Comparison of ENCODE assay signal across 19 cellular contexts in genomic region chr21:21187579-21187978, GRCh38.
DNase-seq lines count a peak whose midpoint lies in the region; ATAC-seq, FAIRE-seq and TF ChIP-seq lines count a peak whose summit lies in the region.
"Had no signal": no experiment of that assay in that cellular context is flagged by ENCODE, and none has a peak within 500 bp of the region (broad histone marks: within the 10 kb centered on the region; RNA-seq: fewer than 3 reads in every experiment).

No MANE protein-coding gene starts in this region.

- no peak overlapping the region for H2AK5ac ChIP-seq in mesenchymal stem cell (ENCODE audit: low read length, severe bottlenecking)

- 0% methylated on average over 2 of the region's 2 CpGs for WGBS in K562 (ENCODE audit: insufficient coverage, low coverage, missing lambda C conversion rate)
- WGBS in mesenchymal stem cell: no CpG with 5 or more reads among the region's 2 CpGs
- WGBS in HepG2 (ENCODE audit: low lambda C conversion rate): 2% methylated on average over 2 of the region's 2 CpGs

- TF ChIP-seq POLR2A in K562 (conservative IDR thresholded peaks at IDR 0.05) (no peak), HepG2 (IDR thresholded peaks at IDR 0.05; ENCODE audit: insufficient read depth in 1 of 2, low read depth in 2 of 2, low read length in 2 of 2) (no peak)

- H4K20me1 ChIP-seq in K562 (replicated peaks; ENCODE audit: control insufficient read depth, insufficient read depth, low read length) (no peaks in the 10 kb centered on the region), HepG2 (ENCODE audit: insufficient read depth, low read length) (no peaks in the 10 kb centered on the region)

- H2AFZ ChIP-seq in K562 (ENCODE audit: low read depth, low read length) (peak overlapping the region; percentile 28; the same call in 1 of the 2 replicates), mesenchymal stem cell (ENCODE audit: low read depth, low read length) (no peak overlapping the region), HepG2 (ENCODE audit: low read length) (no peak overlapping the region)
- H2AFZ ChIP-seq: GM23338 had no signal

- H2BK5ac ChIP-seq in mesenchymal stem cell (ENCODE audit: low read depth, low read length, poor library complexity, severe bottlenecking): no peak overlapping the region

- ATAC-seq in K562 (peak; percentile 56), GM19467 (IDR thresholded peaks at IDR 0.05; ENCODE audit: unreplicated experiment) (no peak), HepG2 (no peak)
- ATAC-seq: GM23338, HCT116 had no signal

- H2BK120ac ChIP-seq in mesenchymal stem cell (ENCODE audit: low read depth, low read length): no peak overlapping the region

- H4K91ac ChIP-seq in mesenchymal stem cell (ENCODE audit: low read length): no peak overlapping the region

- in situ Hi-C loops in K562 (cut with MboI): no loop called here
- in situ Hi-C loops in HepG2 (cut with HindIII; ENCODE audit: extremely low pct_ligation_motif_present, low pct_unique_long_range_greater_than_20kb): no loop called here

- no peak overlapping the region for H3K23ac ChIP-seq in mesenchymal stem cell (ENCODE audit: low read length in 2 of 2)

- H3K14ac ChIP-seq in mesenchymal stem cell (ENCODE audit: low read length in 2 of 2): no peak overlapping the region

- DNase-seq in ELR (ENCODE audit: low read depth) (peak; percentile 29), NCI-H69 (lab: John Stamatoyannopoulos, UW) (peak; percentile 82), K562 (ENCODE audit: extremely low read depth in 1 of 4, low spot score in 3 of 4) (peak in 1 of 4 experiments; percentile 46), mesenchymal stem cell (no peak), HepG2 (ENCODE audit: low spot score) (no peak), SKM-1 treated with dmso at 0.1 percent for 144 hours (lab: John Stamatoyannopoulos, UW; ENCODE audit: unreplicated experiment) (no peak), GM19238 (ENCODE audit: insufficient read length, low spot score) (no peak)
- DNase-seq: AML-193, DMS79, MV-4-11, NCI-H1694 treated with DMSO at 0.1 percent for 48 hours, NCI-H2107, NCI-H510A, NCI-H82 had no signal

- H3K9me3 ChIP-seq in K562 (replicated peaks; ENCODE audit: control insufficient read depth, insufficient read depth, low read depth, low read length) (no peaks in the 10 kb centered on the region), mesenchymal stem cell (ENCODE audit: control insufficient read depth, low read length) (no peaks in the 10 kb centered on the region), HepG2 (ENCODE audit: low read length) (peaks cover 74% of the 10 kb centered on the region)

- no peak for TF ChIP-seq RAD21 in K562 (CRISPR knock-in tag; conservative IDR thresholded peaks at IDR 0.05 in 1 of 2, IDR thresholded peaks at IDR 0.05 in 1 of 2)
- TF ChIP-seq RAD21 in HepG2 (CRISPR knock-in tag; IDR thresholded peaks at IDR 0.05): no peak

- H4K8ac ChIP-seq in mesenchymal stem cell (ENCODE audit: low read length): no peak overlapping the region

- no peaks in the 10 kb centered on the region for H3K79me1 ChIP-seq in mesenchymal stem cell (replicated peaks; ENCODE audit: low read length, poor library complexity, severe bottlenecking)

- H3K4me2 ChIP-seq in K562 (ENCODE audit: insufficient read depth, low read length) (peak overlapping the region; percentile 73), mesenchymal stem cell (ENCODE audit: low read length, poor library complexity, severe bottlenecking) (no peak overlapping the region), HepG2 (ENCODE audit: low read depth, low read length) (no peak overlapping the region)
- H3K4me2 ChIP-seq: GM23338 had no signal

- CTCF ChIA-PET in K562 (lab: Yijun Ruan, JAX; ENCODE audit: low intra/inter-chr PET ratio) (no interaction called here), HepG2 (lab: Yijun Ruan, JAX; ENCODE audit: low intra/inter-chr PET ratio, low total read pairs) (no interaction called here)

- TF ChIP-seq EP300 in K562 (IDR thresholded peaks at IDR 0.05; ENCODE audit: low read length) (no peak), HepG2 (IDR thresholded peaks at IDR 0.05; ENCODE audit: low read depth in 2 of 2, low read length in 2 of 2) (no peak), HepG2 (CRISPR knock-in tag; IDR thresholded peaks at IDR 0.05; ENCODE audit: borderline replicate concordance) (no peak)

- no peaks in the 10 kb centered on the region for H3K9me1 ChIP-seq in K562 (ENCODE audit: control insufficient read depth, insufficient read depth, low read length)

- peak overlapping the region; percentile 13; the same call in 1 of the 2 replicates for H3K4me3 ChIP-seq in K562
- peak overlapping the region in 1 of 2 experiments; percentile 11 for H3K4me3 ChIP-seq in mesenchymal stem cell (ENCODE audit: insufficient read depth in 1 of 2, low read depth in 1 of 2, low read length in 2 of 2)
- no peak overlapping the region for H3K4me3 ChIP-seq in HepG2 (replicated peaks in 1 of 3; ENCODE audit: insufficient read depth in 1 of 3, low read depth in 2 of 3, low read length in 3 of 3)
- H3K4me3 ChIP-seq: GM23338 had no signal

- no peak overlapping the region for H3K18ac ChIP-seq in mesenchymal stem cell (ENCODE audit: low read depth in 1 of 2, low read length in 2 of 2)

- no peak overlapping the region for H3K4ac ChIP-seq in mesenchymal stem cell (ENCODE audit: low read depth in 1 of 2, low read length in 2 of 2)

- H2BK12ac ChIP-seq in mesenchymal stem cell (ENCODE audit: low read length in 2 of 2): no peak overlapping the region

- no peak overlapping the region for H2BK15ac ChIP-seq in mesenchymal stem cell (ENCODE audit: low read depth, poor library complexity, severe bottlenecking)

- POLR2A ChIA-PET in K562 (lab: Yijun Ruan, JAX): interaction anchor here (1.5 kb wide), 1 partner anchor 8 kb away, joined by 7 read pairs; no protein-coding TSS in a partner anchor
- POLR2A ChIA-PET in HepG2 (lab: Yijun Ruan, JAX): no interaction called here

- H3K36me3 ChIP-seq in K562 (ENCODE audit: control insufficient read depth, insufficient read depth, low read length): no peaks in the 10 kb centered on the region
- H3K36me3 ChIP-seq in mesenchymal stem cell (ENCODE audit: control insufficient read depth in 1 of 2, insufficient read depth in 2 of 2, low read depth in 1 of 2, low read length in 2 of 2): no peaks in the 10 kb centered on the region
- no peaks in the 10 kb centered on the region for H3K36me3 ChIP-seq in HepG2 (replicated peaks in 1 of 2; ENCODE audit: control insufficient read depth in 1 of 2, insufficient read depth in 2 of 2, low read length in 2 of 2)

- H3K4me1 ChIP-seq in K562 (replicated peaks in 1 of 2; ENCODE audit: control insufficient read depth in 2 of 2, insufficient read depth in 2 of 2, low read length in 2 of 2) (peaks cover 2 to 25% of the 10 kb centered on the region in 2 experiments; a peak in 2 of 5 replicates), mesenchymal stem cell (ENCODE audit: control insufficient read depth, insufficient read depth, low read depth, low read length) (peaks cover 1% of the 10 kb centered on the region), HepG2 (ENCODE audit: insufficient read depth, low read length) (no peaks in the 10 kb centered on the region)

- H3K27me3 ChIP-seq in K562 (ENCODE audit: control insufficient read depth in 2 of 2, insufficient read depth in 2 of 2, low read length in 2 of 2): no peaks in the 10 kb centered on the region
- no peaks in the 10 kb centered on the region for H3K27me3 ChIP-seq in mesenchymal stem cell (ENCODE audit: control insufficient read depth in 1 of 2, insufficient read depth in 1 of 2, low read length in 2 of 2)
- no peaks in the 10 kb centered on the region; a peak in 1 of 5 replicates for H3K27me3 ChIP-seq in HepG2 (ENCODE audit: control insufficient read depth in 1 of 2, insufficient read depth in 2 of 2, low read length in 2 of 2)

- H3K79me2 ChIP-seq in K562 (ENCODE audit: control insufficient read depth, insufficient read depth, low read length) (peaks cover 98% of the 10 kb centered on the region), HepG2 (ENCODE audit: insufficient read depth, low read length) (no peaks in the 10 kb centered on the region)

- FAIRE-seq in K562 (lab: Jason Lieb, UNC) (no peak), HepG2 (lab: Jason Lieb, UNC) (no peak)
- FAIRE-seq: D721Med had no signal

- H3K27ac ChIP-seq in K562 (ENCODE audit: extremely low read depth, low read depth, low read length) (peak overlapping the region; percentile 60; the same call in 2 of the 3 replicates), mesenchymal stem cell (ENCODE audit: low read length, poor library complexity, severe bottlenecking) (no peak overlapping the region), HepG2 (ENCODE audit: extremely low read length, insufficient read depth, low read length) (no peak overlapping the region)
- H3K27ac ChIP-seq: C4-2B had no signal

- BruUV-seq in K562 (replicated peaks; lab: Mats Ljungman, UMichigan): no TSS peak
- no TSS peak for BruUV-seq in HepG2 (replicated peaks; lab: Mats Ljungman, UMichigan)

- H3K9ac ChIP-seq in K562 (ENCODE audit: insufficient read depth in 1 of 2, low read depth in 2 of 2, low read length in 2 of 2) (peak overlapping the region in 1 of 2 experiments; percentile 49; a peak in 2 of 4 replicates), mesenchymal stem cell (ENCODE audit: low read length) (peak overlapping the region; percentile 5), HepG2 (ENCODE audit: insufficient read depth, low read depth, low read length) (no peak overlapping the region)

- TF ChIP-seq CTCF in K562 (IDR thresholded peaks at IDR 0.05 in 2 of 3, conservative IDR thresholded peaks at IDR 0.05 in 1 of 3; ENCODE audit: insufficient read depth in 2 of 3, low read depth in 1 of 3, low read length in 3 of 3) (no peak), HepG2 (CRISPR knock-in tag; IDR thresholded peaks at IDR 0.05) (no peak)

- intact Hi-C loops in K562 (cut with micrococcal nuclease) (no loop called here), HepG2 (cut with micrococcal nuclease; ENCODE audit: unreplicated experiment) (no loop called here)

TF ChIP-seq in K562, 482 proteins besides CTCF, POLR2A, EP300 and RAD21 (continues in another document):
- 0 out of 2 replicates have a peak, but pooled peaks have one; percentile 41 for TF ChIP-seq SMARCC2 (IDR thresholded peaks at IDR 0.05; ENCODE audit: low read depth)
- TF ChIP-seq YY1 (IDR thresholded peaks at IDR 0.05; ENCODE audit: borderline replicate concordance in 1 of 3, control insufficient read depth in 1 of 3, extremely low read depth in 1 of 3, insufficient read depth in 3 of 3, insufficient read length in 1 of 3, insufficient replicate concordance in 2 of 3, low read depth in 1 of 3, low read length in 2 of 3): no peak

TF ChIP-seq in HepG2, 621 proteins besides CTCF, POLR2A, EP300 and RAD21:
- no peak for TF ChIP-seq SIN3B (IDR thresholded peaks at IDR 0.05; ENCODE audit: low read length)
- no peak for TF ChIP-seq RNF2 (conservative IDR thresholded peaks at IDR 0.05; ENCODE audit: low read depth)
- TF ChIP-seq FOXK1 (CRISPR knock-in tag; IDR thresholded peaks at IDR 0.05; ENCODE audit: borderline replicate concordance, low read depth): no peak
- no peak for TF ChIP-seq NFKBIZ (CRISPR knock-in tag; IDR thresholded peaks at IDR 0.05)
- TF ChIP-seq SAP130 (CRISPR knock-in tag; IDR thresholded peaks at IDR 0.05; ENCODE audit: low read depth): no peak
- no peak for TF ChIP-seq NFATC3 (CRISPR knock-in tag; IDR thresholded peaks at IDR 0.05)
- TF ChIP-seq FOXC1 (CRISPR knock-in tag; IDR thresholded peaks at IDR 0.05; ENCODE audit: borderline replicate concordance): no peak
- no peak for TF ChIP-seq TCF12 (IDR thresholded peaks at IDR 0.05)
- no peak for TF ChIP-seq TCF12 (CRISPR knock-in tag; IDR thresholded peaks at IDR 0.05)

Comparison
In these comparisons a context has a peak if more than half of its experiments do, and no peak if none do; other contexts are left out.
1. DNase-seq: peak in ELR (single experiment) and NCI-H69 (single experiment); none in mesenchymal stem cell (single experiment), HepG2 (single experiment), SKM-1 treated with dmso at 0.1 percent for 144 hours (single experiment) and GM19238 (single experiment).